In genomic region chr2:172433169-172433568, GRCh38 we compare ENCODE assay signal across 2 cellular contexts.
TF ChIP-seq lines count a peak whose summit lies in the region.

No MANE protein-coding gene starts in this region.

TF ChIP-seq in H1, 55 proteins besides CTCF, POLR2A, EP300 and RAD21:
- TF ChIP-seq PHF8 (conservative IDR thresholded peaks at IDR 0.05; ENCODE audit: low read depth, low read length), result no peak
- no peak for TF ChIP-seq TEAD4 (IDR thresholded peaks at IDR 0.05; ENCODE audit: low read depth, low read length)
- no peak for TF ChIP-seq NRF1 (IDR thresholded peaks at IDR 0.05; ENCODE audit: low read depth, low read length)

TF ChIP-seq in HepG2, 621 proteins besides CTCF, POLR2A, EP300 and RAD21:
- TF ChIP-seq GLI4 (CRISPR knock-in tag; IDR thresholded peaks at IDR 0.05; ENCODE audit: borderline replicate concordance), result no peak
